8 cellular contexts compared by ENCODE assay signal in the genomic region with DNA sequence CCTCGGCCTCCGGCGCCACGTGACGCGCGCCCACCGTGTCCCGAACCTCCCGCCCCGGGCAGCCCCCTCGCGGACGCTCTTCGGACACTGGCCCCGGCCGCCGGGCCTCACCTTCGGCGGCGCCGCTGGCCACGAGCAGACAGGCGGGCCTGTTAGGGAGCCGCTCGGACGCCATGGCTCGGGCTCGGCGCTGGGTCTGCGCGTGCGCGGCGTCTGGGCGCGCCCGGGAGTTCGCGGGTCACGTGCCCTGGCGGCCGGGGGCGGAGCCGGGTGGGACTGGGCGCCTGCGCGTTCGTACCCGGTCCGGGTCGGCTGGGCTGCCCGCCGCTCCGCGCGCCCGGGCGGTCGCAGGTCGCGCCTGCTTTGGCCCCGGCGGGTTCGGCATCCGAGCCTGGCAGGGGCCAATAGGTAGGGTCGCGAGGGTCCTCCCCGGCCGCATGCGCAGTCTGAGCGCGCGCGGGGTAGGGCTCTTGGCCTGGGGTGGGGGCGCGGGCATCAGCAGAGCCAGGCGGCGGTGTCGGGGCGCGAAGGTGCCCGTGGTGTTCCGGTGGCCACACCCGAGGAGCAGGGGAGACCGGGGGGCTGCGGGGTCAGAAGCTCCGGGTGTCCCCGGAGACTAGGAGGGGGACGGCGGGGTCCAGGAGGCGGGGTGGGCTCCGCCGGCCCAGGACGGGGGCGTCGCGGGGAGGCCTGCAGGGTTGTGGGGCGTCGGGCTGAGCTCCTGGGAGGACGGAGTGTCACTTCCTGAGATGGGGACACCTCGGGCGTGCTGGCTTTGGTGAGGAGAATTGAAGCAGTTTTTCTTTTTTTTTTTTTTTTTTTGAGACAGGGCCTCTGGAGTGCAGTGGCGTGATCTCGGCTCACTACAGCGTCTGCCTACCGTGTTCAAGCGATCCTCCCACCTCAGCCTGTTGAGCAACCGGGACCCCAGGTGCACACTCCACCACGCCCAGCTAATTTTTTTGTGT. TPM values are rescaled to one million over a fixed set of nuclear protein-coding genes. Genes with fewer than 3 reads are reported as not detected.
DNase-seq lines count a peak whose midpoint lies in the region; TF ChIP-seq lines count a peak whose summit lies in the region.

A gene with protein sequence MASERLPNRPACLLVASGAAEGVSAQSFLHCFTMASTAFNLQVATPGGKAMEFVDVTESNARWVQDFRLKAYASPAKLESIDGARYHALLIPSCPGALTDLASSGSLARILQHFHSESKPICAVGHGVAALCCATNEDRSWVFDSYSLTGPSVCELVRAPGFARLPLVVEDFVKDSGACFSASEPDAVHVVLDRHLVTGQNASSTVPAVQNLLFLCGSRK (minus strand): TSS at position 200 of the 968 bp plus-strand sequence. CDS start 25 bp downstream, at position 175.

- no peak within 1 kb of the TSS for H4K8ac ChIP-seq in neuronal stem cell (ENCODE audit: low read depth, low read length)

- H3K9me3 ChIP-seq in ES-I3 (ENCODE audit: control insufficient read depth, insufficient read depth, low read length) (no peaks in the 10 kb centered on the region), MG63 (no peaks in the 10 kb centered on the region), SJSA1 (replicated peaks) (no peaks in the 10 kb centered on the region), neuronal stem cell (replicated peaks in 1 of 2; ENCODE audit: control insufficient read depth in 2 of 2, insufficient read depth in 1 of 2, low read depth in 1 of 2, low read length in 2 of 2) (no peaks in the 10 kb centered on the region)

- H3K9ac ChIP-seq in ES-I3 (ENCODE audit: low read depth, low read length): peak within 1 kb of the TSS; percentile 86
- H3K9ac ChIP-seq in neuronal stem cell (ENCODE audit: low read depth, low read length, poor library complexity): peak within 1 kb of the TSS; percentile 98

- H3K36me3 ChIP-seq in ES-I3 (ENCODE audit: insufficient read depth, low read length) (no peaks in the 10 kb centered on the region; the same call in 1 of the 2 replicates), H7 (replicated peaks; ENCODE audit: control insufficient read depth, insufficient read depth, low read length) (peaks cover 2% of the 10 kb centered on the region), MG63 (peaks cover 47% of the 10 kb centered on the region), SJSA1 (peaks cover 6% of the 10 kb centered on the region), neuronal stem cell (replicated peaks in 1 of 2; ENCODE audit: control insufficient read depth in 2 of 2, insufficient read depth in 2 of 2, low read length in 2 of 2) (peaks cover 14 to 46% of the 10 kb centered on the region in 2 donors)

- TF ChIP-seq CTCF in subcutaneous adipose tissue (IDR thresholded peaks at IDR 0.05; ENCODE audit: low read depth): no peak

- peaks cover 26% of the 10 kb centered on the region for H3K79me1 ChIP-seq in neuronal stem cell (ENCODE audit: low read depth, low read length)

- H3K23ac ChIP-seq in neuronal stem cell (ENCODE audit: low read depth, low read length, poor library complexity): peak within 1 kb of the TSS; percentile 99

- H2AK5ac ChIP-seq in neuronal stem cell (ENCODE audit: low read depth, low read length): peak within 1 kb of the TSS; percentile 98

- peak within 1 kb of the TSS; percentile 68 for H3K27ac ChIP-seq in SJSA1
- H3K27ac ChIP-seq in neuronal stem cell (replicated peaks; ENCODE audit: low read length): peak within 1 kb of the TSS; percentile 86

- H4K91ac ChIP-seq in neuronal stem cell (ENCODE audit: low read depth, low read length, poor library complexity): peak within 1 kb of the TSS; percentile 89

- H2AFZ ChIP-seq in neuronal stem cell (ENCODE audit: low read length): peak within 1 kb of the TSS; percentile 97

- peak within 1 kb of the TSS; percentile 72 for H2BK120ac ChIP-seq in neuronal stem cell (ENCODE audit: low read depth, low read length)

- peak within 1 kb of the TSS; percentile 89 for H2BK15ac ChIP-seq in neuronal stem cell (ENCODE audit: low read length)

- H3K18ac ChIP-seq in neuronal stem cell (ENCODE audit: low read length): peak within 1 kb of the TSS; percentile 99

- H3K27me3 ChIP-seq in H7 (ENCODE audit: control insufficient read depth, insufficient read depth, low read length) (no peaks in the 10 kb centered on the region), MG63 (no peaks in the 10 kb centered on the region), SJSA1 (replicated peaks) (no peaks in the 10 kb centered on the region), neuronal stem cell (ENCODE audit: control insufficient read depth in 3 of 3, insufficient read depth in 3 of 3, low read depth in 1 of 3, low read length in 3 of 3) (no peaks in the 10 kb centered on the region)

- H3K14ac ChIP-seq in neuronal stem cell (ENCODE audit: low read length): peak within 1 kb of the TSS; percentile 97

- peak within 1 kb of the TSS; percentile 90 for H2BK5ac ChIP-seq in neuronal stem cell (ENCODE audit: low read length)

- no CpG with 5 or more reads among the region's 110 CpGs for WGBS in neuronal stem cell (ENCODE audit: extremely low coverage in 2 of 2, insufficient read length in 2 of 2, insufficient replicate concordance in 1 of 2), 2 donors

- peaks cover 7% of the 10 kb centered on the region; the same call in 1 of the 2 replicates for H3K4me1 ChIP-seq in ES-I3 (ENCODE audit: insufficient read depth, low read length)
- H3K4me1 ChIP-seq in SJSA1 (replicated peaks): peaks cover 9% of the 10 kb centered on the region
- H3K4me1 ChIP-seq in neuronal stem cell (ENCODE audit: control insufficient read depth in 2 of 2, insufficient read depth in 1 of 2, low read depth in 1 of 2, low read length in 2 of 2): peaks cover 6 to 19% of the 10 kb centered on the region in 2 donors

- H3K4me2 ChIP-seq in neuronal stem cell (ENCODE audit: insufficient read depth, low read length, poor library complexity, severe bottlenecking): peak within 1 kb of the TSS; percentile 93

- H3K4ac ChIP-seq in neuronal stem cell (ENCODE audit: low read length): peak within 1 kb of the TSS; percentile 89

- peak within 1 kb of the TSS; percentile 58 for H2BK12ac ChIP-seq in neuronal stem cell (ENCODE audit: low read length)

- H3K4me3 ChIP-seq in H7 (ENCODE audit: insufficient read depth, low read depth, low read length): peak within 1 kb of the TSS; percentile 88
- peak within 1 kb of the TSS; percentile 94 for H3K4me3 ChIP-seq in MG63
- H3K4me3 ChIP-seq in SJSA1: peak within 1 kb of the TSS; percentile 87
- H3K4me3 ChIP-seq in neuronal stem cell (ENCODE audit: low read length in 2 of 2): peak within 1 kb of the TSS; percentile 61 to 97

- DNase-seq in H7 (peak; percentile 100), MG63 (peak; percentile 91), SJSA1 (ENCODE audit: low read depth in 1 of 2, low spot score in 2 of 2) (peak; percentile 54 to 81), foreskin melanocyte (peak; percentile 73), neuronal stem cell (ENCODE audit: low spot score) (peak; percentile 93)
- DNase-seq in activated gamma-delta T cell treated with anti-CD3 and anti-CD28 coated beads, Interleukin-2, amount 50 U/mL, for 16 hours (ENCODE audit: low read depth): peak; percentile 92

RNA-seq across cellular contexts. Expression of the gene that starts here (rescaled TPM):
- total RNA-seq in H7 (2014; rRNA removed; shearing (Covaris generic)): 48.7 and 54.6 TPM in 2 replicates
- total RNA-seq in MG63 (2014; rRNA removed; shearing (Covaris generic); ENCODE audit: low replicate concordance): 46.1 and 80.1 TPM in 2 replicates
- 7.0 and 12.4 TPM in 2 replicates for total RNA-seq in SJSA1 (2014; rRNA removed; shearing (Covaris generic))
- polyA plus RNA-seq in neuronal stem cell (2013, experiment 1 of 2): 45.2 TPM
- 42.6 TPM for polyA plus RNA-seq in neuronal stem cell (2013, experiment 2 of 2)
- 10 to 100 TPM in 3 of 4 donors, 1 to 10 TPM in 1; 7.1 to 22.8 (median 14.9) TPM for total RNA-seq in subcutaneous adipose tissue

Comparison
In these comparisons a context has a peak if more than half of its experiments do, and no peak if none do; other contexts are left out.
1. Peak in every context shown above with its lines: DNase-seq, H3K4me3 ChIP-seq and H3K27ac ChIP-seq.